8 cellular contexts compared by ENCODE assay signal in the genomic region with DNA sequence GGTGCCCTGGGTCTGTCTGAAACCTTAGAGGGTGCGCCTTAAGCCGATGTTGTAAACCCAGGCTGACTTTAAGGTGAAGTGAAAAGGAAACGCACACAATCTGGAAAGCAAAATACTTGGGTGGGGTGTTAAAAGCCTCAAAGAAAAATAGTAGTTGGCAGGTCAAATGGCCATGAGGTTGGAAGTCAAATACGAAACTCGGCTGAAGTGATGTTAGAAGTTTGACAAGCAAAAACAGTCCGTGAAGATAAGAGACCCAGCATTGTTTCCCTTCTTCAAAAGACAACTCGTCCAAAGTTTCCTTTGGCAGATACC. TPM values are rescaled to one million over a fixed set of nuclear protein-coding genes. Genes with fewer than 3 reads are reported as not detected.
DNase-seq lines count a peak whose midpoint lies in the region; ATAC-seq and TF ChIP-seq lines count a peak whose summit lies in the region.

No MANE protein-coding gene starts in this region.

- peaks cover 39 to 45% (median 44%) of the 10 kb centered on the region in 3 donors for H3K4me1 Mint-ChIP-seq in T-cell

- no peaks in the 10 kb centered on the region for H3K9me3 Mint-ChIP-seq in T-cell

- peak overlapping the region; percentile 47 to 81 for H3K27ac Mint-ChIP-seq in T-cell

- CTCF ChIA-PET in T-cell (lab: Charles Lee): interaction anchor here (0.5 to 0.9 kb wide), 2 partner anchors 11 to 161 kb away, joined by 3 to 4 read pairs; no protein-coding TSS in a partner anchor

- no peak for ATAC-seq in T-cell (replicated peaks in 1 of 4)
- ATAC-seq in sciatic nerve: peak; percentile 7
- ATAC-seq in GM21737 (IDR thresholded peaks at IDR 0.05; ENCODE audit: unreplicated experiment): no peak

- POLR2A ChIA-PET in T-cell (lab: Charles Lee): interaction anchor here in 1 of 2 donors (0.7 kb wide), 1 partner anchor 49 kb away, joined by 3 read pairs; no protein-coding TSS in a partner anchor

- intact Hi-C loops in sciatic nerve (cut with DNase I): loop anchor here (5.0 kb wide), 1 partner anchor 271 kb away; no protein-coding TSS in a partner anchor

- no peaks in the 10 kb centered on the region for H3K36me3 Mint-ChIP-seq in T-cell

- no peak for TF ChIP-seq CTCF in GM12865 (IDR thresholded peaks at IDR 0.05; ENCODE audit: insufficient read depth, low read depth, low read length, missing control alignments)
- no peak for TF ChIP-seq CTCF in fibroblast of villous mesenchyme (IDR thresholded peaks at IDR 0.05; ENCODE audit: insufficient read depth, low read depth, low read length)

- DNase-seq in GM12865 (ENCODE audit: low read depth): no peak
- no peak for DNase-seq in T-cell
- DNase-seq in fibroblast of villous mesenchyme (ENCODE audit: low read depth): no peak
- DNase-seq in sciatic nerve (ENCODE audit: low spot score): no peak
- no peak for DNase-seq in effector CD8-positive, alpha-beta T cell (lab: John Stamatoyannopoulos, UW)
- no peak for DNase-seq in ureter (ENCODE audit: low spot score)
- DNase-seq in hypothalamus (lab: John Stamatoyannopoulos, UW): no peak

- H3K27me3 Mint-ChIP-seq in T-cell: no peaks in the 10 kb centered on the region

- H3K4me3 ChIP-seq in GM12865 (ENCODE audit: low read depth, low read length) (peak overlapping the region; percentile 88), fibroblast of villous mesenchyme (ENCODE audit: low read depth, low read length) (peak overlapping the region; percentile 93)

- H3K4me3 Mint-ChIP-seq in T-cell: peak overlapping the region; percentile 79 to 94 (median 86)

RNA-seq across cellular contexts. Expression of a gene that starts 1.4 kb away (rescaled TPM):
- total RNA-seq in T-cell (10 to 100 TPM; 30.0 to 60.3 (median 37.6) TPM), fibroblast of villous mesenchyme (105 and 132 TPM in 2 replicates), sciatic nerve (53.1 TPM), ureter (95.3 TPM)
